In the genomic region with DNA sequence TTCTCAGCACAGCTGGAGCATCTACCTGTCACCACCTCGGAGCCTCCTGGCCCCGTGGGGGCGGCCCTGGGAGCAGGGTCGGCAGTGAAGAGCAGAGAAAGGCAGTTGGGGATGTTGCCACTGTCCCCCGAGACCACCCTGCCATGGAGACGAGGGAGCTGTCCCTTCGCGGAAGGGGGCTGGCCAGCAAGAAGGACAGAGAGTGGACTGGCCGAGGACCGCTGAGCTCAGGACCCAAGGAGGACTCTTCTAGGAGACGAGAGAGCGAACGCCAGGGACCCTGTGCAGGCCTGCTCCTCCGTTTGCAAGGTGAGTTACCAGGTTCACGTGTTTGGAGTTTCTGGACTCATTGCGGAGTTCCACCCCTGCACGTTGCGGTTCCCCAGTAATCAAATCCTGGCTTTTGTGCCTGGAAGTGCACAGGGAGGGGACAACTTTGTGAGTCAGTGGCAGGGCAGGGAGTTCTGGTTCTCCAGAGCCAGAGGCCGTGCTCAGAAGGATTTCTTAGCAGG, we compare ENCODE assay signal across 8 cellular contexts. TPM values are rescaled to one million over a fixed set of nuclear protein-coding genes. Genes with fewer than 3 reads are reported as not detected.
DNase-seq lines count a peak whose midpoint lies in the region; ATAC-seq and TF ChIP-seq lines count a peak whose summit lies in the region.

No MANE protein-coding gene starts in this region.

- H3K27me3 ChIP-seq in HCT116 (ENCODE audit: insufficient read depth, low read length) (no peaks in the 10 kb centered on the region), lower lobe of right lung (ENCODE audit: low read depth) (no peaks in the 10 kb centered on the region), stomach (peaks cover 0 to 24% (median 12%) of the 10 kb centered on the region in 3 donors)

- peaks cover 6% of the 10 kb centered on the region for H3K27me3 Mint-ChIP-seq in nephron progenitor cell (ENCODE audit: low read depth, poor library complexity)

- peaks cover 22% of the 10 kb centered on the region for H3K36me3 Mint-ChIP-seq in nephron progenitor cell (ENCODE audit: low read depth)

- peak overlapping the region; percentile 48; the same call in 1 of the 2 replicates for H3K4me2 ChIP-seq in HCT116 (ENCODE audit: low read length)

- RAD21 ChIA-PET in HCT116 (lab: Charles Lee; ENCODE audit: low non-redundant PET in 1 of 2, low total read pairs in 2 of 2, uncharacterized antibody in 2 of 2, unreplicated experiment in 2 of 2) = interaction anchor here (0.7 kb wide), 2 partner anchors 16 to 114 kb away, joined by 3 read pairs; no protein-coding TSS in a partner anchor

- H3K9me3 Mint-ChIP-seq in nephron progenitor cell = peaks cover 8% of the 10 kb centered on the region

- TF ChIP-seq POLR2A in HCT116 (IDR thresholded peaks at IDR 0.05; ENCODE audit: borderline replicate concordance, extremely low read depth, insufficient read depth, insufficient read length) (no peak), stomach (IDR thresholded peaks at IDR 0.05) (no peak)

- no peak for DNase-seq in HCT116 (ENCODE audit: low read depth, low spot score)
- peak; percentile 43 for DNase-seq in lower lobe of right lung
- peak; percentile 22 for DNase-seq in stomach
- DNase-seq in nephron progenitor cell = no peak
- no peak for DNase-seq in SIG-M5 (lab: John Stamatoyannopoulos, UW)
- DNase-seq in NCI-H1417 (lab: John Stamatoyannopoulos, UW) = no peak

- no peak overlapping the region for H3K9ac ChIP-seq in HCT116 (ENCODE audit: low read length)

- no peaks in the 10 kb centered on the region for H3K79me2 ChIP-seq in HCT116 (ENCODE audit: insufficient read depth, low read length)

- TF ChIP-seq CTCF in HCT116 (IDR thresholded peaks at IDR 0.05 in 2 of 3, conservative IDR thresholded peaks at IDR 0.05 in 1 of 3; ENCODE audit: borderline replicate concordance in 1 of 3, insufficient read depth in 1 of 3, low read depth in 2 of 3, low read length in 2 of 3) (no peak), lower lobe of right lung (IDR thresholded peaks at IDR 0.05) (no peak), stomach (IDR thresholded peaks at IDR 0.05) (no peak), nephron progenitor cell (IDR thresholded peaks at IDR 0.05) (no peak)

- H4K20me1 ChIP-seq in HCT116 (ENCODE audit: insufficient read depth) = no peaks in the 10 kb centered on the region

- TF ChIP-seq RAD21 in HCT116 (IDR thresholded peaks at IDR 0.05; ENCODE audit: low read depth) = no peak

- no peaks in the 10 kb centered on the region for H3K9me2 ChIP-seq in HCT116 (ENCODE audit: insufficient read depth)

- peaks cover 13 to 25% of the 10 kb centered on the region in 2 experiments for H3K4me1 ChIP-seq in HCT116 (ENCODE audit: control insufficient read depth in 1 of 2, insufficient read depth in 2 of 2, low read length in 2 of 2)
- H3K4me1 ChIP-seq in lower lobe of right lung = peaks cover 47% of the 10 kb centered on the region
- H3K4me1 ChIP-seq in stomach = peaks cover 39 to 51% (median 47%) of the 10 kb centered on the region in 4 donors

- no peak for TF ChIP-seq EP300 in stomach (IDR thresholded peaks at IDR 0.05)

- no peak overlapping the region for H2AFZ ChIP-seq in HCT116 (ENCODE audit: low read depth, low read length, poor library complexity, severe bottlenecking)

- H3K36me3 ChIP-seq in HCT116 (ENCODE audit: control insufficient read depth in 1 of 2, insufficient read depth in 2 of 2, low read length in 2 of 2) = peaks cover 0 to 3% of the 10 kb centered on the region in 2 experiments; a peak in 1 of 4 replicates
- H3K36me3 ChIP-seq in lower lobe of right lung = no peaks in the 10 kb centered on the region
- no peaks in the 10 kb centered on the region for H3K36me3 ChIP-seq in stomach

- no peak overlapping the region for H3K4me3 Mint-ChIP-seq in nephron progenitor cell

- H3K4me1 Mint-ChIP-seq in nephron progenitor cell = peaks cover 59% of the 10 kb centered on the region

- CTCF ChIA-PET in HCT116 (lab: Charles Lee) = interaction anchor here (1.2 to 2.6 kb wide), 6 partner anchors 16 to 168 kb away, joined by 3 to 16 read pairs (median 10); no protein-coding TSS in a partner anchor

- no peaks in the 10 kb centered on the region for H3K9me3 ChIP-seq in HCT116 (ENCODE audit: control insufficient read depth in 1 of 2, insufficient read depth in 1 of 2, low read depth in 1 of 2, low read length in 2 of 2)
- H3K9me3 ChIP-seq in lower lobe of right lung = no peaks in the 10 kb centered on the region
- H3K9me3 ChIP-seq in stomach = no peaks in the 10 kb centered on the region

- H3K27ac ChIP-seq in HCT116 (ENCODE audit: low read depth, low read length) = peak overlapping the region; percentile 46; the same call in 1 of the 2 replicates
- H3K27ac ChIP-seq in cingulate gyrus (ENCODE audit: low read depth, low read length) = peak overlapping the region; percentile 88
- H3K27ac ChIP-seq in lower lobe of right lung = peak overlapping the region; percentile 92
- H3K27ac ChIP-seq in stomach = peak overlapping the region; percentile 88 to 93 (median 90)

- ATAC-seq in HCT116 (no peak), lower lobe of right lung (no peak), GM19452 (IDR thresholded peaks at IDR 0.05; ENCODE audit: unreplicated experiment) (no peak)

- 60 to 68% (median 67%) methylated on average over 16 to 19 of the region's 19 CpGs for WGBS in stomach, 5 donors

- no TSS peak for BruUV-seq in HCT116 (replicated peaks; lab: Mats Ljungman, UMichigan)

- H3K4me3 ChIP-seq in HCT116 (replicated peaks in 1 of 2; ENCODE audit: low read depth in 1 of 2, low read length in 2 of 2) = no peak overlapping the region
- no peak overlapping the region for H3K4me3 ChIP-seq in lower lobe of right lung
- no peak overlapping the region for H3K4me3 ChIP-seq in stomach

- POLR2A ChIA-PET in HCT116 (lab: Charles Lee) = interaction anchor here (1.4 kb wide), 1 partner anchor 16 kb away, joined by 3 read pairs; no protein-coding TSS in a partner anchor

- intact Hi-C loops in HCT116 (cut with micrococcal nuclease) = loop anchor here (2.0 to 5.0 kb wide), 2 partner anchors 304 to 526 kb away; no protein-coding TSS in a partner anchor
- intact Hi-C loops in lower lobe of right lung (cut with DNase I) = loop anchor here (10.0 kb wide), 1 partner anchor 142 kb away; no protein-coding TSS in a partner anchor
- intact Hi-C loops in stomach (cut with DNase I; ENCODE audit: low total_unique reads) = loop anchor here (5.0 kb wide), 1 partner anchor 149 kb away; no protein-coding TSS in a partner anchor

- H3K27ac Mint-ChIP-seq in nephron progenitor cell = no peak overlapping the region

TF ChIP-seq in HCT116, 20 proteins besides CTCF, POLR2A, EP300 and RAD21 (continues in another document):
- TF ChIP-seq CEBPB (IDR thresholded peaks at IDR 0.05; ENCODE audit: low read depth) (no peak), EZH2phosphoT487 (IDR thresholded peaks at IDR 0.05; ENCODE audit: borderline replicate concordance) (no peak), EGR1 (IDR thresholded peaks at IDR 0.05; ENCODE audit: low read depth) (no peak), TCF7L2 (IDR thresholded peaks at IDR 0.05; ENCODE audit: borderline replicate concordance, extremely low read depth, insufficient read depth, insufficient read length) (no peak), ELF1 (IDR thresholded peaks at IDR 0.05; ENCODE audit: borderline replicate concordance, low read depth) (no peak), ZNF274 (IDR thresholded peaks at IDR 0.05; ENCODE audit: low read depth, low read length) (no peak)
- TF ChIP-seq, protein P1, sequence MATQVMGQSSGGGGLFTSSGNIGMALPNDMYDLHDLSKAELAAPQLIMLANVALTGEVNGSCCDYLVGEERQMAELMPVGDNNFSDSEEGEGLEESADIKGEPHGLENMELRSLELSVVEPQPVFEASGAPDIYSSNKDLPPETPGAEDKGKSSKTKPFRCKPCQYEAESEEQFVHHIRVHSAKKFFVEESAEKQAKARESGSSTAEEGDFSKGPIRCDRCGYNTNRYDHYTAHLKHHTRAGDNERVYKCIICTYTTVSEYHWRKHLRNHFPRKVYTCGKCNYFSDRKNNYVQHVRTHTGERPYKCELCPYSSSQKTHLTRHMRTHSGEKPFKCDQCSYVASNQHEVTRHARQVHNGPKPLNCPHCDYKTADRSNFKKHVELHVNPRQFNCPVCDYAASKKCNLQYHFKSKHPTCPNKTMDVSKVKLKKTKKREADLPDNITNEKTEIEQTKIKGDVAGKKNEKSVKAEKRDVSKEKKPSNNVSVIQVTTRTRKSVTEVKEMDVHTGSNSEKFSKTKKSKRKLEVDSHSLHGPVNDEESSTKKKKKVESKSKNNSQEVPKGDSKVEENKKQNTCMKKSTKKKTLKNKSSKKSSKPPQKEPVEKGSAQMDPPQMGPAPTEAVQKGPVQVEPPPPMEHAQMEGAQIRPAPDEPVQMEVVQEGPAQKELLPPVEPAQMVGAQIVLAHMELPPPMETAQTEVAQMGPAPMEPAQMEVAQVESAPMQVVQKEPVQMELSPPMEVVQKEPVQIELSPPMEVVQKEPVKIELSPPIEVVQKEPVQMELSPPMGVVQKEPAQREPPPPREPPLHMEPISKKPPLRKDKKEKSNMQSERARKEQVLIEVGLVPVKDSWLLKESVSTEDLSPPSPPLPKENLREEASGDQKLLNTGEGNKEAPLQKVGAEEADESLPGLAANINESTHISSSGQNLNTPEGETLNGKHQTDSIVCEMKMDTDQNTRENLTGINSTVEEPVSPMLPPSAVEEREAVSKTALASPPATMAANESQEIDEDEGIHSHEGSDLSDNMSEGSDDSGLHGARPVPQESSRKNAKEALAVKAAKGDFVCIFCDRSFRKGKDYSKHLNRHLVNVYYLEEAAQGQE (IDR thresholded peaks at IDR 0.05; ENCODE audit: low read depth) = no peak
- TF ChIP-seq, protein P2, sequence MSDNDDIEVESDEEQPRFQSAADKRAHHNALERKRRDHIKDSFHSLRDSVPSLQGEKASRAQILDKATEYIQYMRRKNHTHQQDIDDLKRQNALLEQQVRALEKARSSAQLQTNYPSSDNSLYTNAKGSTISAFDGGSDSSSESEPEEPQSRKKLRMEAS (IDR thresholded peaks at IDR 0.05) = no peak

RNA-seq across cellular contexts. Expression of a gene that starts 5.6 kb away (rescaled TPM):
- total RNA-seq in HCT116 (2021; ENCODE audit: unreplicated experiment) (20.5 TPM), lower lobe of right lung (29.1 TPM), stomach (10 to 100 TPM; 19.2 to 34.2 (median 29.3) TPM)
- polyA plus RNA-seq in HCT116 (2012) = 16.7 and 18.7 TPM in 2 replicates
- 10 to 100 TPM in 1 of 3 donors, 1 to 10 TPM in 2; 7.4 to 15.9 (median 9.5) TPM for polyA plus RNA-seq in stomach

Comparison
In these comparisons a context has a peak if more than half of its experiments do, and no peak if none do; other contexts are left out.
1. DNase-seq: peak in lower lobe of right lung (single experiment) and stomach (single experiment); none in HCT116 (single experiment), nephron progenitor cell (single experiment), SIG-M5 (single experiment) and NCI-H1417 (0 of 3).
2. Peak in every context shown above with its lines, with median percentiles within 50 percentile points of each other: H3K27ac ChIP-seq.